Comparison of ENCODE assay signal across 28 cellular contexts in genomic region chr12:5417500-5417899, GRCh38. TPM values are rescaled to one million over a fixed set of nuclear protein-coding genes. Genes with fewer than 3 reads are reported as not detected.
"Had no signal": no experiment of that assay in that cellular context is flagged by ENCODE, and none has a peak within 500 bp of the region (broad histone marks: within the 10 kb centered on the region; RNA-seq: fewer than 3 reads in every experiment).

No MANE protein-coding gene starts in this region.

- H3K36me3 Mint-ChIP-seq: activated naive CD8-positive, alpha-beta T cell treated with anti-CD3 and anti-CD28 coated beads for 36 hours; brain; mesothelial cell of epicardium; naive thymus-derived CD4-positive, alpha-beta T cell had no signal

- H3K4me3 Mint-ChIP-seq: activated B cell treated with CpG ODN at 0.5 μM for 24 hours; activated CD8-positive, alpha-beta T cell treated with anti-CD3 and anti-CD28 coated beads, Interleukin-2, amount 10 ng/mL, durations not matched to agents 7 days and 5 days; activated naive CD4-positive, alpha-beta T cell treated with anti-CD3 and anti-CD28 coated beads for 36 hours; activated naive CD8-positive, alpha-beta T cell treated with anti-CD3 and anti-CD28 coated beads for 36 hours; brain; mesothelial cell of epicardium; naive thymus-derived CD4-positive, alpha-beta T cell; T-helper 2 cell treated with Interferon-gamma antibody and Interleukin-4, amounts not matched to agents 5 μg/mL and 100 μg/mL, for 36 hours had no signal

- H3K27me3 ChIP-seq: testis had no signal

- H3K9me3 Mint-ChIP-seq: activated naive CD4-positive, alpha-beta T cell treated with anti-CD3 and anti-CD28 coated beads for 36 hours; T-helper 2 cell treated with Interferon-gamma antibody and Interleukin-4, amounts not matched to agents 5 μg/mL and 100 μg/mL, for 36 hours had no signal

- H3K36me3 ChIP-seq: adrenal gland, heart right ventricle, sigmoid colon, transverse colon had no signal

- H3K79me2 ChIP-seq: parathyroid adenoma had no signal

- H2AFZ ChIP-seq: parathyroid adenoma had no signal

- H3K9ac ChIP-seq: parathyroid adenoma had no signal

- H3K4me1 Mint-ChIP-seq: activated B cell treated with CpG ODN at 0.5 μM for 24 hours; activated naive CD8-positive, alpha-beta T cell treated with anti-CD3 and anti-CD28 coated beads for 36 hours; brain; naive thymus-derived CD4-positive, alpha-beta T cell had no signal

- H3K9me3 ChIP-seq: adrenal gland, psoas muscle, sigmoid colon, testis, transverse colon had no signal

- DNase-seq: activated B cell treated with CpG ODN at 0.5 μM for 24 hours; activated CD4-positive, alpha-beta T cell treated with anti-CD3 and anti-CD28 coated beads, Interleukin-2, amount 50 U/mL, for 1 hour; activated CD8-positive, alpha-beta T cell treated with anti-CD3 and anti-CD28 coated beads, Interleukin-2, amount 10 ng/mL, durations not matched to agents 7 days and 5 days; activated effector memory CD4-positive, alpha-beta T cell treated with Interleukin-2 at 50 U/mL for 16 hours; activated naive CD4-positive, alpha-beta T cell treated with anti-CD3 and anti-CD28 coated beads for 36 hours; activated naive CD8-positive, alpha-beta T cell treated with anti-CD3 and anti-CD28 coated beads for 36 hours; activated T-cell treated with anti-CD3 and anti-CD28 coated beads for 4 hours; adrenal gland; aorta; cortex of kidney; foreskin melanocyte; heart right ventricle; naive thymus-derived CD4-positive, alpha-beta T cell; nucleus accumbens; psoas muscle; sigmoid colon; stimulated activated CD4-positive, alpha-beta T cell treated with anti-CD3 and anti-CD28 coated beads, Interleukin-15, amount 100 ng/mL, for 24 hours; stimulated activated naive CD4-positive, alpha-beta T cell treated with Interleukin-2 at 50 U/mL for 16 hours; testis; transverse colon had no signal

- H3K4me1 ChIP-seq: adrenal gland, heart right ventricle, parathyroid adenoma, psoas muscle, sigmoid colon, testis, transverse colon had no signal

- H3K4me3 ChIP-seq: adrenal gland, heart right ventricle, psoas muscle, sigmoid colon, testis, transverse colon had no signal

- H3K27ac Mint-ChIP-seq: activated B cell treated with CpG ODN at 0.5 μM for 24 hours; activated CD8-positive, alpha-beta T cell treated with anti-CD3 and anti-CD28 coated beads, Interleukin-2, amount 10 ng/mL, durations not matched to agents 7 days and 5 days; activated naive CD4-positive, alpha-beta T cell treated with anti-CD3 and anti-CD28 coated beads for 36 hours; activated naive CD8-positive, alpha-beta T cell treated with anti-CD3 and anti-CD28 coated beads for 36 hours; brain; mesothelial cell of epicardium; naive thymus-derived CD4-positive, alpha-beta T cell; T-helper 2 cell treated with Interferon-gamma antibody and Interleukin-4, amounts not matched to agents 5 μg/mL and 100 μg/mL, for 36 hours had no signal

- ATAC-seq: activated CD8-positive, alpha-beta T cell treated with anti-CD3 and anti-CD28 coated beads, Interleukin-2, amount 10 ng/mL, durations not matched to agents 7 days and 5 days; heart right ventricle; naive thymus-derived CD4-positive, alpha-beta T cell; psoas muscle had no signal

- H3K27ac ChIP-seq: adrenal gland, heart right ventricle, parathyroid adenoma, psoas muscle, sigmoid colon, testis, transverse colon had no signal

RNA-seq across cellular contexts. Expression of gene NTF3, which starts 14.4 kb away (rescaled TPM):
- total RNA-seq: activated B cell treated with CpG ODN at 0.5 μM for 24 hours; activated CD8-positive, alpha-beta T cell treated with anti-CD3 and anti-CD28 coated beads, Interleukin-2, amount 10 ng/mL, durations not matched to agents 7 days and 5 days; activated naive CD4-positive, alpha-beta T cell treated with anti-CD3 and anti-CD28 coated beads for 36 hours; activated naive CD8-positive, alpha-beta T cell treated with anti-CD3 and anti-CD28 coated beads for 36 hours; endothelial cell of umbilical vein; glomerular endothelial cell; kidney epithelial cell; naive thymus-derived CD4-positive, alpha-beta T cell had no signal
- polyA plus RNA-seq: endothelial cell of umbilical vein; naive thymus-derived CD4-positive, alpha-beta T cell; neural cell had no signal
